1 cellular context compared by ENCODE assay signal in genomic region chr2:143482316-143482715, GRCh38.
TF ChIP-seq lines count a peak whose summit lies in the region.

No MANE protein-coding gene starts in this region.

TF ChIP-seq in K562, 482 proteins besides CTCF, POLR2A, EP300 and RAD21 (continued from another document):
- TF ChIP-seq CHD7 (IDR thresholded peaks at IDR 0.05; ENCODE audit: low read depth, low read length) (no peak), LCOR (CRISPR knock-in tag; IDR thresholded peaks at IDR 0.05) (no peak), GABPA (tag; conservative IDR thresholded peaks at IDR 0.05; ENCODE audit: low read depth) (no peak), SAP30 (IDR thresholded peaks at IDR 0.05; ENCODE audit: borderline replicate concordance, insufficient read depth, low read depth, low read length, poor library complexity, severe bottlenecking) (no peak), CREB3 (tag; conservative IDR thresholded peaks at IDR 0.05; ENCODE audit: low read depth) (no peak), PHF8 (IDR thresholded peaks at IDR 0.05; ENCODE audit: borderline replicate concordance, low read length) (no peak), CREBBP (IDR thresholded peaks at IDR 0.05; ENCODE audit: low read depth, low read length) (no peak), PREB (CRISPR knock-in tag; IDR thresholded peaks at IDR 0.05) (no peak), CREB5 (CRISPR knock-in tag; IDR thresholded peaks at IDR 0.05) (no peak), E2F3 (CRISPR knock-in tag; IDR thresholded peaks at IDR 0.05) (no peak), ZNF644 (tag; IDR thresholded peaks at IDR 0.05; ENCODE audit: low read depth) (no peak), THRAP3 (IDR thresholded peaks at IDR 0.05; ENCODE audit: borderline replicate concordance) (no peak), ZNF140 (CRISPR knock-in tag; IDR thresholded peaks at IDR 0.05) (no peak), TEAD1 (CRISPR knock-in tag; IDR thresholded peaks at IDR 0.05) (no peak), CBX1 (IDR thresholded peaks at IDR 0.05; ENCODE audit: low read depth) (no peak), TRIM28 (IDR thresholded peaks at IDR 0.05) (no peak), EZH2 (IDR thresholded peaks at IDR 0.05; ENCODE audit: borderline replicate concordance, low read depth, low read length) (no peak)
